Comparison of ENCODE assay signal across 18 cellular contexts in genomic region chr7:46244752-46245151, GRCh38.
DNase-seq lines count a peak whose midpoint lies in the region; ATAC-seq and TF ChIP-seq lines count a peak whose summit lies in the region.
"Had no signal": no experiment of that assay in that cellular context is flagged by ENCODE, and none has a peak within 500 bp of the region (broad histone marks: within the 10 kb centered on the region; RNA-seq: fewer than 3 reads in every experiment).

No MANE protein-coding gene starts in this region.

- H3K9me3 ChIP-seq in RWPE2 (ENCODE audit: severe bottlenecking) = no peaks in the 10 kb centered on the region
- no peaks in the 10 kb centered on the region for H3K9me3 ChIP-seq in transverse colon
- H3K9me3 ChIP-seq: BLaER1 treated with 17β-estradiol and CSF1 and Interleukin-3, amounts not matched to agents 10 nM and 100 nM had no signal

- no peaks in the 10 kb centered on the region for H3K27me3 Mint-ChIP-seq in osteocyte (ENCODE audit: unreplicated experiment)

- H3K36me3 Mint-ChIP-seq in osteocyte (ENCODE audit: unreplicated experiment) = peaks cover 4% of the 10 kb centered on the region

- H3K4me1 ChIP-seq in RWPE2 (ENCODE audit: insufficient read depth, poor library complexity, severe bottlenecking) (no peaks in the 10 kb centered on the region), transverse colon (no peaks in the 10 kb centered on the region)
- H3K4me1 ChIP-seq: BLaER1 treated with 17β-estradiol and CSF1 and Interleukin-3, amounts not matched to agents 10 nM and 100 nM had no signal

- in situ Hi-C loops in transverse colon (cut with MboI; ENCODE audit: low pct_ligation_motif_present in 1 of 4, low pct_unique_long_range_greater_than_20kb in 1 of 4, low sequenced_read_pairs in 3 of 4) = no loop called here

- intact Hi-C loops in transverse colon (cut with DNase I; ENCODE audit: low total_unique reads) = no loop called here

- no peak for TF ChIP-seq CTCF in RWPE2 (IDR thresholded peaks at IDR 0.05; ENCODE audit: poor library complexity, severe bottlenecking)
- no peak for TF ChIP-seq CTCF in osteocyte (IDR thresholded peaks at IDR 0.05)
- no peak for TF ChIP-seq CTCF in transverse colon (IDR thresholded peaks at IDR 0.05)

- 76 to 78% methylated on average over 2 of the region's 2 CpGs for WGBS in transverse colon (ENCODE audit: low coverage in 1 of 2), 2 donors

- no peak for TF ChIP-seq EP300 in transverse colon (IDR thresholded peaks at IDR 0.05; ENCODE audit: low read depth)

- H3K36me3 ChIP-seq in RWPE2 (ENCODE audit: low read depth) (no peaks in the 10 kb centered on the region), transverse colon (no peaks in the 10 kb centered on the region)
- H3K36me3 ChIP-seq: BLaER1 treated with 17β-estradiol and CSF1 and Interleukin-3, amounts not matched to agents 10 nM and 100 nM had no signal

- H3K4me1 Mint-ChIP-seq in osteocyte (ENCODE audit: unreplicated experiment) = peaks cover 33% of the 10 kb centered on the region

- H3K27ac ChIP-seq in RWPE2 (ENCODE audit: poor library complexity, severe bottlenecking) (no peak overlapping the region), transverse colon (no peak overlapping the region)
- H3K27ac ChIP-seq: BLaER1 treated with 17β-estradiol and CSF1 and Interleukin-3, amounts not matched to agents 10 nM and 100 nM had no signal

- peaks cover 16% of the 10 kb centered on the region for H3K9me3 Mint-ChIP-seq in osteocyte (ENCODE audit: unreplicated experiment)

- H3K4me3 ChIP-seq in RWPE2 (ENCODE audit: severe bottlenecking) (no peak overlapping the region), transverse colon (no peak overlapping the region)
- H3K4me3 ChIP-seq: BLaER1 treated with 17β-estradiol and CSF1 and Interleukin-3, amounts not matched to agents 10 nM and 100 nM; K562 had no signal

- H3K27ac Mint-ChIP-seq in osteocyte (ENCODE audit: unreplicated experiment) = peak overlapping the region; percentile 15

- peak; percentile 46 for DNase-seq in EL
- no peak for DNase-seq in RWPE2 (ENCODE audit: low spot score)
- peak; percentile 33 for DNase-seq in fibroblast of gingiva (ENCODE audit: low read depth)
- no peak for DNase-seq in osteocyte (ENCODE audit: extremely low spot score, unreplicated experiment)
- no peak for DNase-seq in NCI-H446 treated with DMSO at 0.1 percent for 48 hours (lab: John Stamatoyannopoulos, UW)
- DNase-seq in transverse colon = no peak
- DNase-seq in DMS53 treated with DMSO at 0.1 percent for 48 hours (lab: John Stamatoyannopoulos, UW; ENCODE audit: unreplicated experiment) = no peak
- DNase-seq in AG20443 (ENCODE audit: low spot score) = no peak
- DNase-seq: ACHN, DMS 273 treated with DMSO at 0.1 percent for 48 hours, NCI-H1092, NCI-H187, NCI-H446, NCI-H748 treated with DMSO at 0.1 percent for 48 hours, Right ventricle myocardium superior, SK-N-SH had no signal

- ATAC-seq in RWPE2 (ENCODE audit: low read depth) = peak; percentile 46; the same call in 2 of the 3 replicates
- ATAC-seq: K562 had no signal

- no peak for TF ChIP-seq POLR2A in transverse colon (IDR thresholded peaks at IDR 0.05)

- no peaks in the 10 kb centered on the region for H3K27me3 ChIP-seq in RWPE2 (ENCODE audit: insufficient read depth, poor library complexity, severe bottlenecking)
- no peaks in the 10 kb centered on the region for H3K27me3 ChIP-seq in transverse colon
- H3K27me3 ChIP-seq: BLaER1 treated with 17β-estradiol and CSF1 and Interleukin-3, amounts not matched to agents 10 nM and 100 nM had no signal

- no peak overlapping the region for H3K4me3 Mint-ChIP-seq in osteocyte (ENCODE audit: unreplicated experiment)

Comparison
In these comparisons a context has a peak if more than half of its experiments do, and no peak if none do; other contexts are left out.
1. DNase-seq: peak in EL (single experiment) and fibroblast of gingiva (single experiment); none in RWPE2 (single experiment), osteocyte (single experiment), NCI-H446 treated with DMSO at 0.1 percent for 48 hours (single experiment), transverse colon (single experiment), DMS53 treated with DMSO at 0.1 percent for 48 hours (single experiment) and AG20443 (single experiment).